In the genomic region with DNA sequence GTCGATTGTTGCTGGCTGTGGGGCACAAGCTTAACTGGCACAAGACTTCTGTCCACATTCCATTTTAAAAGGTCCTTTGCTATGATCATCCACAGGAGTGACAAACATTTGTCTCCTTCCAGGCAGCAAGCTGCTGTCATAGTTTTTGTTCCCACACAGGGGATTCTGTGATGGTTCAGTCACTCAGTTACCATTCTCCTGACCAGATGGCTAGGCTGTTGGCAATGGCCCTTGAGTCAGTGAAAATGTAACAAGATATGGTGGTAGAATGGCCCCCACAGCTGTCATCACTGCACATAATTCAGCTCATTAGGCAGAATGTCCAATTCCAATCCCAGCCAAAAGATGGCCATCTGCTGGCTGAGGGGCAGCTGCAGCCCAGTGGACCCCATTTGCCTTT, we compare ENCODE assay signal across 27 cellular contexts. TPM values are rescaled to one million over a fixed set of nuclear protein-coding genes. Genes with fewer than 3 reads are reported as not detected.
"Had no signal": no experiment of that assay in that cellular context is flagged by ENCODE, and none has a peak within 500 bp of the region (broad histone marks: within the 10 kb centered on the region; RNA-seq: fewer than 3 reads in every experiment).

No MANE protein-coding gene starts in this region.

- H3K4me1 Mint-ChIP-seq: activated CD4-positive, alpha-beta T cell treated with anti-CD3 and anti-CD28 coated beads, Interleukin-2, amount 10 ng/mL, durations not matched to agents 7 days and 5 days; activated CD8-positive, alpha-beta memory T cell treated with anti-CD3 and anti-CD28 coated beads, Interleukin-2, amount 10 ng/mL, durations not matched to agents 7 days and 5 days; activated naive CD4-positive, alpha-beta T cell treated with anti-CD3 and anti-CD28 coated beads, Interleukin-2, amount 50 U/mL, for 24 hours; naive thymus-derived CD8-positive, alpha-beta T cell; neural progenitor cell had no signal

- H3K9me3 Mint-ChIP-seq: activated CD4-positive, alpha-beta T cell treated with anti-CD3 and anti-CD28 coated beads, Interleukin-2, amount 10 ng/mL, durations not matched to agents 7 days and 5 days; activated CD8-positive, alpha-beta T cell treated with anti-CD3 and anti-CD28 coated beads for 36 hours; activated T-helper 1 cell treated with anti-CD3 and anti-CD28 coated beads, Interleukin-12 subunit alpha, Interleukin-12 subunit beta, Interleukin-2, Interleukin-4 antibody, amounts not matched to agents 30 ng/mL and 10 ng/mL and 1 ng/mL, durations not matched to agents 14 hours and 24 hours and 36 hours; neural progenitor cell had no signal

- H3K27ac Mint-ChIP-seq: activated CD4-positive, alpha-beta T cell treated with anti-CD3 and anti-CD28 coated beads, Interleukin-2, amount 10 ng/mL, durations not matched to agents 7 days and 5 days; activated CD8-positive, alpha-beta memory T cell treated with anti-CD3 and anti-CD28 coated beads, Interleukin-2, amount 10 ng/mL, durations not matched to agents 7 days and 5 days; activated CD8-positive, alpha-beta T cell treated with anti-CD3 and anti-CD28 coated beads for 36 hours; activated naive CD4-positive, alpha-beta T cell treated with anti-CD3 and anti-CD28 coated beads, Interleukin-2, amount 50 U/mL, for 24 hours; activated T-helper 1 cell treated with anti-CD3 and anti-CD28 coated beads, Interleukin-12 subunit alpha, Interleukin-12 subunit beta, Interleukin-2, Interleukin-4 antibody, amounts not matched to agents 30 ng/mL and 10 ng/mL and 1 ng/mL, durations not matched to agents 14 hours and 24 hours and 36 hours; naive thymus-derived CD8-positive, alpha-beta T cell; neural progenitor cell had no signal

- DNase-seq: activated CD4-positive, alpha-beta T cell treated with anti-CD3 and anti-CD28 coated beads, Interleukin-2, amount 10 ng/mL, durations not matched to agents 7 days and 5 days; activated CD8-positive, alpha-beta memory T cell treated with anti-CD3 and anti-CD28 coated beads, Interleukin-2, amount 10 ng/mL, durations not matched to agents 7 days and 5 days; activated CD8-positive, alpha-beta T cell treated with anti-CD3 and anti-CD28 coated beads for 36 hours; activated gamma-delta T cell; activated T-cell treated with anti-CD3 and anti-CD28 coated beads for 4 hours; body of pancreas; effector memory CD4-positive, alpha-beta T cell; foreskin melanocyte; left ventricle myocardium inferior; naive thymus-derived CD8-positive, alpha-beta T cell; sigmoid colon; spleen; stimulated activated CD4-positive, alpha-beta T cell treated with anti-CD3 and anti-CD28 coated beads, Interleukin-4, amount 100 ng/mL, for 1 hour; stimulated activated naive CD4-positive, alpha-beta T cell; testis; trophoblast cell; uterus had no signal

- H3K4me3 Mint-ChIP-seq: activated CD4-positive, alpha-beta T cell treated with anti-CD3 and anti-CD28 coated beads, Interleukin-2, amount 10 ng/mL, durations not matched to agents 7 days and 5 days; activated CD8-positive, alpha-beta memory T cell treated with anti-CD3 and anti-CD28 coated beads, Interleukin-2, amount 10 ng/mL, durations not matched to agents 7 days and 5 days; activated CD8-positive, alpha-beta T cell treated with anti-CD3 and anti-CD28 coated beads for 36 hours; activated naive CD4-positive, alpha-beta T cell treated with anti-CD3 and anti-CD28 coated beads, Interleukin-2, amount 50 U/mL, for 24 hours; activated T-helper 1 cell treated with anti-CD3 and anti-CD28 coated beads, Interleukin-12 subunit alpha, Interleukin-12 subunit beta, Interleukin-2, Interleukin-4 antibody, amounts not matched to agents 30 ng/mL and 10 ng/mL and 1 ng/mL, durations not matched to agents 14 hours and 24 hours and 36 hours; naive thymus-derived CD8-positive, alpha-beta T cell; neural progenitor cell had no signal

- H3K27me3 ChIP-seq: body of pancreas, cardiac muscle cell, neural progenitor cell, sigmoid colon, spleen, testis, uterus had no signal

- H3K4me3 ChIP-seq: body of pancreas, cardiac muscle cell, left ventricle myocardium inferior, neural progenitor cell, sigmoid colon, spleen, testis, uterus had no signal

- H3K36me3 Mint-ChIP-seq: activated CD8-positive, alpha-beta memory T cell treated with anti-CD3 and anti-CD28 coated beads, Interleukin-2, amount 10 ng/mL, durations not matched to agents 7 days and 5 days; neural progenitor cell had no signal

- ATAC-seq: activated CD4-positive, CD25-positive, alpha-beta regulatory T cell treated with anti-CD3 and anti-CD28 coated beads, Interleukin-2, amount 50 U/mL, for 24 hours; activated CD8-positive, alpha-beta memory T cell treated with anti-CD3 and anti-CD28 coated beads, Interleukin-2, amount 10 ng/mL, durations not matched to agents 7 days and 5 days; activated CD8-positive, alpha-beta T cell treated with anti-CD3 and anti-CD28 coated beads for 36 hours; body of pancreas; naive thymus-derived CD8-positive, alpha-beta T cell had no signal

- H3K36me3 ChIP-seq: cardiac muscle cell, left ventricle myocardium inferior, neural progenitor cell, sigmoid colon, spleen, uterus had no signal

RNA-seq across cellular contexts. Expression of a gene that starts 13.7 kb away (rescaled TPM):
- total RNA-seq: activated CD4-positive, alpha-beta T cell treated with anti-CD3 and anti-CD28 coated beads, Interleukin-2, amount 10 ng/mL, durations not matched to agents 7 days and 5 days; activated CD8-positive, alpha-beta memory T cell treated with anti-CD3 and anti-CD28 coated beads, Interleukin-2, amount 10 ng/mL, durations not matched to agents 7 days and 5 days; activated CD8-positive, alpha-beta T cell treated with anti-CD3 and anti-CD28 coated beads for 36 hours; activated T-helper 1 cell treated with anti-CD3 and anti-CD28 coated beads, Interleukin-12 subunit alpha, Interleukin-12 subunit beta, Interleukin-2, Interleukin-4 antibody, amounts not matched to agents 30 ng/mL and 10 ng/mL and 1 ng/mL, durations not matched to agents 14 hours and 24 hours and 36 hours; body of pancreas; cardiac muscle cell; dermis microvascular lymphatic vessel endothelial cell; left ventricle myocardium inferior; lung microvascular endothelial cell; naive thymus-derived CD8-positive, alpha-beta T cell; omental fat pad; posterior vena cava; renal cortical epithelial cell; sigmoid colon; spleen; testis; uterus had no signal

RNA-seq across cellular contexts. Expression of a gene that starts 32.3 kb away (rescaled TPM):
- total RNA-seq: activated CD4-positive, alpha-beta T cell treated with anti-CD3 and anti-CD28 coated beads, Interleukin-2, amount 10 ng/mL, durations not matched to agents 7 days and 5 days; activated CD8-positive, alpha-beta memory T cell treated with anti-CD3 and anti-CD28 coated beads, Interleukin-2, amount 10 ng/mL, durations not matched to agents 7 days and 5 days; activated CD8-positive, alpha-beta T cell treated with anti-CD3 and anti-CD28 coated beads for 36 hours; activated T-helper 1 cell treated with anti-CD3 and anti-CD28 coated beads, Interleukin-12 subunit alpha, Interleukin-12 subunit beta, Interleukin-2, Interleukin-4 antibody, amounts not matched to agents 30 ng/mL and 10 ng/mL and 1 ng/mL, durations not matched to agents 14 hours and 24 hours and 36 hours; body of pancreas; cardiac muscle cell; dermis microvascular lymphatic vessel endothelial cell; left ventricle myocardium inferior; lung microvascular endothelial cell; naive thymus-derived CD8-positive, alpha-beta T cell; omental fat pad; posterior vena cava; renal cortical epithelial cell; sigmoid colon; spleen; uterus had no signal

RNA-seq across cellular contexts. Expression of a gene that starts 33.6 kb away (rescaled TPM):
- total RNA-seq: activated CD4-positive, alpha-beta T cell treated with anti-CD3 and anti-CD28 coated beads, Interleukin-2, amount 10 ng/mL, durations not matched to agents 7 days and 5 days; activated CD8-positive, alpha-beta memory T cell treated with anti-CD3 and anti-CD28 coated beads, Interleukin-2, amount 10 ng/mL, durations not matched to agents 7 days and 5 days; activated CD8-positive, alpha-beta T cell treated with anti-CD3 and anti-CD28 coated beads for 36 hours; activated T-helper 1 cell treated with anti-CD3 and anti-CD28 coated beads, Interleukin-12 subunit alpha, Interleukin-12 subunit beta, Interleukin-2, Interleukin-4 antibody, amounts not matched to agents 30 ng/mL and 10 ng/mL and 1 ng/mL, durations not matched to agents 14 hours and 24 hours and 36 hours; body of pancreas; cardiac muscle cell; dermis microvascular lymphatic vessel endothelial cell; left ventricle myocardium inferior; lung microvascular endothelial cell; naive thymus-derived CD8-positive, alpha-beta T cell; omental fat pad; posterior vena cava; renal cortical epithelial cell; sigmoid colon; spleen had no signal
